In genomic region chr4:122297682-122298081, GRCh38 we compare ENCODE assay signal across 4 cellular contexts.
DNase-seq lines count a peak whose midpoint lies in the region; ATAC-seq and TF ChIP-seq lines count a peak whose summit lies in the region.
"Not testable (repeated sequence)": the region's sequence is repeated elsewhere in the genome, so short reads cannot be mapped to it uniquely, and the experiment has no call there.

No MANE protein-coding gene starts in this region.

- not testable (repeated sequence) for H3K4me2 ChIP-seq in neural cell (ENCODE audit: low read length)

- H3K9me2 ChIP-seq in neural cell (ENCODE audit: insufficient read depth, low read length), result not testable (repeated sequence)

- POLR2A ChIA-PET in CD4-positive, alpha-beta T cell (lab: Charles Lee); HEK293 (lab: Yijun Ruan, JAX): not testable (repeated sequence)

- not testable (repeated sequence) for TF ChIP-seq CTCF in CD4-positive, alpha-beta T cell (IDR thresholded peaks at IDR 0.05); HEK293 (tag by site-specific recombination; IDR thresholded peaks at IDR 0.05); neural cell (IDR thresholded peaks at IDR 0.05; ENCODE audit: poor library complexity, severe bottlenecking)

- peaks cover 45% of the 10 kb centered on the region for H3K36me3 Mint-ChIP-seq in CD4-positive, alpha-beta T cell (ENCODE audit: low read depth)
- H3K36me3 Mint-ChIP-seq in T-helper 17 cell (ENCODE audit: low read depth), result not testable (repeated sequence)

- not testable (repeated sequence) for H4K20me1 ChIP-seq in neural cell (ENCODE audit: insufficient read depth)

- H3K9me3 Mint-ChIP-seq in CD4-positive, alpha-beta T cell, result not testable (repeated sequence)

- intact Hi-C loops in CD4-positive, alpha-beta T cell (cut with DNase I, micrococcal nuclease), result not testable (repeated sequence)

- H3K9me3 ChIP-seq in CD4-positive, alpha-beta T cell (ENCODE audit: control insufficient read depth, low read length); HEK293 (ENCODE audit: control insufficient read depth, insufficient read depth, low read depth, low read length); T-helper 17 cell (ENCODE audit: control insufficient read depth, low read length, poor library complexity, severe bottlenecking); neural cell (ENCODE audit: low read length): not testable (repeated sequence)

- peak overlapping the region; percentile 5 for H3K27ac Mint-ChIP-seq in CD4-positive, alpha-beta T cell
- H3K27ac Mint-ChIP-seq in T-helper 17 cell, result peak overlapping the region; percentile 24

- DNase-seq in CD4-positive, alpha-beta T cell; T-helper 17 cell: not testable (repeated sequence)

- not testable (repeated sequence) for ATAC-seq in CD4-positive, alpha-beta T cell (ENCODE audit: poor library complexity); T-helper 17 cell

- CTCF ChIA-PET in CD4-positive, alpha-beta T cell (lab: Charles Lee), result not testable (repeated sequence)
- CTCF ChIA-PET in HEK293 (lab: Yijun Ruan, JAX), result interaction anchor here (1.3 kb wide), 1 partner anchor 46 kb away, joined by 3 read pairs; no protein-coding TSS in a partner anchor

- H3K9ac ChIP-seq in neural cell (ENCODE audit: low read length), result not testable (repeated sequence)

- H3K4me1 Mint-ChIP-seq in CD4-positive, alpha-beta T cell (ENCODE audit: low read depth); T-helper 17 cell: not testable (repeated sequence)

- peak; percentile 19 for TF ChIP-seq EP300 in neural cell (conservative IDR thresholded peaks at IDR 0.05; ENCODE audit: poor library complexity, severe bottlenecking)

- H3K4me3 Mint-ChIP-seq in CD4-positive, alpha-beta T cell; T-helper 17 cell: not testable (repeated sequence)

- not testable (repeated sequence) for H3K4me1 ChIP-seq in HEK293 (ENCODE audit: control insufficient read depth, insufficient read depth, low read length)

- not testable (repeated sequence) for H3K27ac ChIP-seq in CD4-positive, alpha-beta T cell (ENCODE audit: low read depth, low read length); HEK293 (ENCODE audit: extremely low read depth, low read depth, low read length); neural cell (ENCODE audit: low read length)

- not testable (repeated sequence) for H3K79me2 ChIP-seq in neural cell (replicated peaks; ENCODE audit: insufficient read depth, low read length)

- not testable (repeated sequence) for H3K27me3 Mint-ChIP-seq in CD4-positive, alpha-beta T cell; T-helper 17 cell

- not testable (repeated sequence) for H3F3A ChIP-seq in neural cell (ENCODE audit: insufficient read depth, low read length, poor library complexity, severe bottlenecking)

- not testable (repeated sequence) for H3K4me3 ChIP-seq in HEK293 (ENCODE audit: low read depth, low read length); neural cell (ENCODE audit: low read length)

- not testable (repeated sequence) for H3K27me3 ChIP-seq in CD4-positive, alpha-beta T cell (ENCODE audit: control insufficient read depth, insufficient read depth, low read length); neural cell (ENCODE audit: insufficient read depth, low read depth, low read length)

- TF ChIP-seq RAD21 in neural cell (conservative IDR thresholded peaks at IDR 0.05), result not testable (repeated sequence)

- H3K36me3 ChIP-seq in HEK293 (ENCODE audit: control insufficient read depth in 2 of 2, insufficient read depth in 1 of 2, low read length in 2 of 2), result peaks cover 3 to 19% of the 10 kb centered on the region in 2 experiments; a peak in 1 of 3 replicates
- H3K36me3 ChIP-seq in neural cell (ENCODE audit: insufficient read depth, low read length), result not testable (repeated sequence)

- not testable (repeated sequence) for H2AFZ ChIP-seq in neural cell (ENCODE audit: low read depth, low read length)

TF ChIP-seq in HEK293, 187 proteins besides CTCF, POLR2A, EP300 and RAD21:
- TF ChIP-seq ZIC2 (tag by site-specific recombination; IDR thresholded peaks at IDR 0.05), result peak; percentile 81

TF ChIP-seq in neural cell, 6 proteins besides CTCF, POLR2A, EP300 and RAD21:
- TF ChIP-seq REST (IDR thresholded peaks at IDR 0.05; ENCODE audit: borderline replicate concordance) (peak; percentile 31), POLR2AphosphoS5 (IDR thresholded peaks at IDR 0.05) (peak; percentile 72)
